ENCODE assay signal across 28 cellular contexts in genomic region chr10:5985029-5985428, GRCh38. TPM values are rescaled to one million over a fixed set of nuclear protein-coding genes. Genes with fewer than 3 reads are reported as not detected.
"Had no signal": no experiment of that assay in that cellular context is flagged by ENCODE, and none has a peak within 500 bp of the region (broad histone marks: within the 10 kb centered on the region; RNA-seq: fewer than 3 reads in every experiment).

No MANE protein-coding gene starts in this region.

- ATAC-seq: left cardiac atrium; left lobe of liver; natural killer cell; sciatic nerve; stimulated activated naive B cell treated with anti-CD40 and anti-IgM and Interleukin-4, amounts not matched to agents 10 μg/mL and 1 μg/mL and 100 μg/mL, for 72 hours; stimulated activated naive CD8-positive, alpha-beta T cell treated with anti-CD3 and anti-CD28 coated beads, Interleukin-15, Interleukin-2, amounts not matched to agents 100 U/mL and 50 U/mL, for 24 hours had no signal

- H3K27ac ChIP-seq: neural progenitor cell, neutrophil, ovary, right atrium auricular region, skin epidermis, thyroid gland had no signal

- H3K27me3 Mint-ChIP-seq: stimulated activated naive B cell treated with anti-CD40 and anti-IgM and Interleukin-4, amounts not matched to agents 10 μg/mL and 1 μg/mL and 100 μg/mL, for 72 hours had no signal

- H3K4me1 ChIP-seq: neural progenitor cell, right atrium auricular region, thyroid gland had no signal

- DNase-seq: hippocampal formation; kidney glomerular epithelial cell; left cardiac atrium; mesendoderm; naive B cell; natural killer cell; nephron progenitor cell; occipital lobe; ovary; stimulated activated CD4-positive, alpha-beta T cell treated with anti-CD3 and anti-CD28 coated beads, Interleukin-12 subunit alpha, Interleukin-12 subunit beta, amount 100 ng/mL, for 4 hours; stimulated activated CD4-positive, alpha-beta T cell treated with anti-CD3 and anti-CD28 coated beads, Interleukin-15, amount 100 ng/mL, for 24 hours; stimulated activated CD4-positive, alpha-beta T cell treated with anti-CD3 and anti-CD28 coated beads, Interleukin-4, amount 100 ng/mL, for 1 hour; stimulated activated naive B cell treated with anti-CD40 and anti-IgM and Interleukin-4, amounts not matched to agents 10 μg/mL and 1 μg/mL and 100 μg/mL, for 72 hours; stimulated activated naive CD8-positive, alpha-beta T cell treated with anti-CD3 and anti-CD28 coated beads, Interleukin-15, Interleukin-2, amounts not matched to agents 100 U/mL and 50 U/mL, for 24 hours; stomach; testis; thyroid gland; transverse colon; upper lobe of left lung had no signal

- H3K36me3 ChIP-seq: neural progenitor cell, neutrophil, ovary, right atrium auricular region, stomach, thyroid gland, transverse colon, upper lobe of left lung had no signal

- H3K9me3 Mint-ChIP-seq: mesothelial cell of epicardium; naive B cell; natural killer cell; nephron progenitor cell; neural progenitor cell; stimulated activated naive B cell treated with anti-CD40 and anti-IgM and Interleukin-4, amounts not matched to agents 10 μg/mL and 1 μg/mL and 100 μg/mL, for 72 hours had no signal

- H3K4me1 Mint-ChIP-seq: nephron progenitor cell, neural progenitor cell had no signal

- H3K27ac Mint-ChIP-seq: mesothelial cell of epicardium; natural killer cell; nephron progenitor cell; neural progenitor cell; progenitor cell of endocrine pancreas; stimulated activated naive B cell treated with anti-CD40 and anti-IgM and Interleukin-4, amounts not matched to agents 10 μg/mL and 1 μg/mL and 100 μg/mL, for 72 hours had no signal

- H3K27me3 ChIP-seq: neutrophil, ovary, right atrium auricular region, stomach, testis, thyroid gland, transverse colon, upper lobe of left lung had no signal

- H3K36me3 Mint-ChIP-seq: mesothelial cell of epicardium, naive B cell, natural killer cell, neural progenitor cell had no signal

- H3K9me3 ChIP-seq: neutrophil, ovary, right atrium auricular region, stomach, testis, thyroid gland, transverse colon, upper lobe of left lung had no signal

- H3K4me3 Mint-ChIP-seq: mesothelial cell of epicardium; naive B cell; natural killer cell; nephron progenitor cell; neural progenitor cell; stimulated activated naive B cell treated with anti-CD40 and anti-IgM and Interleukin-4, amounts not matched to agents 10 μg/mL and 1 μg/mL and 100 μg/mL, for 72 hours had no signal

- H3K4me3 ChIP-seq: lung, neural progenitor cell, ovary, right atrium auricular region, skin epidermis, stomach, testis, thyroid gland, transverse colon, upper lobe of left lung had no signal

RNA-seq across cellular contexts. Expression of gene IL15RA, which starts 7.7 kb away (rescaled TPM):
- total RNA-seq: mesothelial cell of epicardium, occipital lobe had no signal
